In the genomic region with DNA sequence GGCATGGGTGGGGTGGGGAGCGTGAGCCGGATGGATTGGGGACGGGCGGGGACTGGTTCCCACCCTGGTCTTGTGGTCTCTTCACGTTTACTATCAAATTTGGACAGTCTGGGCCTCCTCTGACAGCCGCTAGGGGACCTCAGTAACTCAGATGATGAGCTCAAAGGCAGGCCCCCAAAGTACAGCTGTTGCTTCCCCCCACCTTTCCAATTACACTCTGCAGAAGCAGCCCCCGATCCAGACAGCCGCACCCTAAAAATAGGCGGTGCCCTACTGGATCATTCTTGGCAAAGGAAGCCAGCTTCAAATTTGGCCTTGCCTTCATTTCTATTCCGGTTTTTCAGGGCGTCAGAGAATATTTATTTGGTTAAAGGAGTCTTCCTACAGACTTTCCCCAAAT, we compare ENCODE assay signal across 8 cellular contexts. TPM values are rescaled to one million over a fixed set of nuclear protein-coding genes. Genes with fewer than 3 reads are reported as not detected.
DNase-seq lines count a peak whose midpoint lies in the region; ATAC-seq and TF ChIP-seq lines count a peak whose summit lies in the region.

No MANE protein-coding gene starts in this region.

- intact Hi-C loops in MCF 10A (cut with micrococcal nuclease): loop anchor here (5.0 to 10.0 kb wide), 4 partner anchors 194 to 886 kb away; no protein-coding TSS in a partner anchor
- intact Hi-C loops in breast epithelium (cut with DNase I; ENCODE audit: low total_unique reads): no loop called here
- intact Hi-C loops in activated CD4-positive, alpha-beta T cell treated with anti-CD3 and anti-CD28 coated beads, Interleukin-2, amount 10 ng/mL, durations not matched to agents 24 days and 14 days (cut with micrococcal nuclease): loop anchor here (5.0 to 10.0 kb wide), 2 partner anchors 316 to 349 kb away; a partner anchor contains a TSS
- intact Hi-C loops in sigmoid colon (cut with DNase I): loop anchor here (5.0 to 10.0 kb wide), 4 partner anchors 231 to 1606 kb away; a partner anchor contains a TSS

- peaks cover 26% of the 10 kb centered on the region for H3K36me3 Mint-ChIP-seq in MCF 10A (ENCODE audit: insufficient read depth, unreplicated experiment)
- peaks cover 11% of the 10 kb centered on the region for H3K36me3 Mint-ChIP-seq in activated CD4-positive, alpha-beta T cell treated with anti-CD3 and anti-CD28 coated beads, Interleukin-2, amount 10 ng/mL, durations not matched to agents 24 days and 14 days (ENCODE audit: low read depth)

- no peak for TF ChIP-seq EP300 in sigmoid colon (IDR thresholded peaks at IDR 0.05)

- H3K4me1 Mint-ChIP-seq in MCF 10A (ENCODE audit: insufficient read depth, unreplicated experiment): peaks cover 26% of the 10 kb centered on the region
- H3K4me1 Mint-ChIP-seq in activated CD4-positive, alpha-beta T cell treated with anti-CD3 and anti-CD28 coated beads, Interleukin-2, amount 10 ng/mL, durations not matched to agents 24 days and 14 days: peaks cover 32% of the 10 kb centered on the region

- H3K27ac ChIP-seq in breast epithelium (peak overlapping the region in 1 of 2 donors; percentile 40), sigmoid colon (peak overlapping the region; percentile 93 to 99 (median 98))

- CTCF ChIA-PET in MCF 10A (lab: Yijun Ruan, JAX): interaction anchor here (0.6 to 1.5 kb wide), 3 partner anchors 10 to 701 kb away, joined by 3 to 7 read pairs (median 4); no protein-coding TSS in a partner anchor

- POLR2A ChIA-PET in MCF 10A (lab: Yijun Ruan, JAX): interaction anchor here (0.6 to 2.0 kb wide), 6 partner anchors 95 to 754 kb away, joined by 3 to 8 read pairs (median 4); no protein-coding TSS in a partner anchor

- peak overlapping the region in 1 of 3 donors; percentile 99 for H3K4me3 ChIP-seq in breast epithelium
- no peak overlapping the region for H3K4me3 ChIP-seq in foreskin fibroblast (ENCODE audit: low read depth in 1 of 2, low read length in 2 of 2)
- peak overlapping the region in 1 of 4 donors; percentile 82 for H3K4me3 ChIP-seq in sigmoid colon

- no TSS peak for BruUV-seq in MCF 10A (replicated peaks; lab: Mats Ljungman, UMichigan)

- no peaks in the 10 kb centered on the region for H3K9me3 ChIP-seq in breast epithelium
- no peaks in the 10 kb centered on the region for H3K9me3 ChIP-seq in sigmoid colon

- peak overlapping the region; percentile 90 for H3K4me3 Mint-ChIP-seq in MCF 10A (ENCODE audit: unreplicated experiment)
- peak overlapping the region; percentile 91 for H3K4me3 Mint-ChIP-seq in activated CD4-positive, alpha-beta T cell treated with anti-CD3 and anti-CD28 coated beads, Interleukin-2, amount 10 ng/mL, durations not matched to agents 24 days and 14 days

- H3K27me3 Mint-ChIP-seq in MCF 10A (ENCODE audit: insufficient read depth, unreplicated experiment): no peaks in the 10 kb centered on the region
- no peaks in the 10 kb centered on the region for H3K27me3 Mint-ChIP-seq in activated CD4-positive, alpha-beta T cell treated with anti-CD3 and anti-CD28 coated beads, Interleukin-2, amount 10 ng/mL, durations not matched to agents 24 days and 14 days

- ATAC-seq in GM18517 (IDR thresholded peaks at IDR 0.05; ENCODE audit: unreplicated experiment) (no peak), HG02798 (IDR thresholded peaks at IDR 0.05; ENCODE audit: poor library complexity, unreplicated experiment) (no peak), HG02610 (IDR thresholded peaks at IDR 0.05; ENCODE audit: unreplicated experiment) (no peak)

- TF ChIP-seq POLR2A in breast epithelium (IDR thresholded peaks at IDR 0.05): no peak
- TF ChIP-seq POLR2A in sigmoid colon (IDR thresholded peaks at IDR 0.05): no peak

- DNase-seq in MCF 10A (ENCODE audit: unreplicated experiment) (no peak), breast epithelium (ENCODE audit: low spot score in 2 of 2) (no peak), foreskin fibroblast (peak in 1 of 2 donors; percentile 25), sigmoid colon (peak; percentile 82)
- DNase-seq in activated CD4-positive, alpha-beta T cell treated with anti-CD3 and anti-CD28 coated beads, Interleukin-2, amount 10 ng/mL, durations not matched to agents 24 days and 14 days: peak; percentile 72

- H3K4me1 ChIP-seq in breast epithelium: no peaks in the 10 kb centered on the region
- peaks cover 0 to 14% (median 8%) of the 10 kb centered on the region in 4 donors for H3K4me1 ChIP-seq in sigmoid colon

- H3K27me3 ChIP-seq in breast epithelium (no peaks in the 10 kb centered on the region), sigmoid colon (no peaks in the 10 kb centered on the region)

- WGBS in sigmoid colon, 2 donors: 14 to 48% methylated on average over 11 of the region's 11 CpGs

- H3K27ac Mint-ChIP-seq in MCF 10A (ENCODE audit: low read depth, unreplicated experiment): no peak overlapping the region
- no peak overlapping the region for H3K27ac Mint-ChIP-seq in activated CD4-positive, alpha-beta T cell treated with anti-CD3 and anti-CD28 coated beads, Interleukin-2, amount 10 ng/mL, durations not matched to agents 24 days and 14 days

- no peaks in the 10 kb centered on the region for H3K36me3 ChIP-seq in breast epithelium
- no peaks in the 10 kb centered on the region for H3K36me3 ChIP-seq in sigmoid colon

- TF ChIP-seq CTCF in MCF 10A (IDR thresholded peaks at IDR 0.05; ENCODE audit: unreplicated experiment) (no peak), breast epithelium (IDR thresholded peaks at IDR 0.05) (peak in 1 of 3 donors; percentile 33), foreskin fibroblast (IDR thresholded peaks at IDR 0.05; ENCODE audit: low read depth, low read length) (peak; percentile 12), sigmoid colon (IDR thresholded peaks at IDR 0.05) (peak in 1 of 4 experiments; percentile 11)

- H3K9me3 Mint-ChIP-seq in MCF 10A (ENCODE audit: unreplicated experiment): no peaks in the 10 kb centered on the region
- H3K9me3 Mint-ChIP-seq in activated CD4-positive, alpha-beta T cell treated with anti-CD3 and anti-CD28 coated beads, Interleukin-2, amount 10 ng/mL, durations not matched to agents 24 days and 14 days: no peaks in the 10 kb centered on the region

RNA-seq across cellular contexts. Expression of a gene that starts 1.9 kb away (rescaled TPM):
- total RNA-seq in MCF 10A (2022) (37.1 and 37.7 TPM in 2 replicates), breast epithelium (100 to 1,000 TPM in 1 of 3 donors, 10 to 100 TPM in 2; 54.1 to 163 (median 67.2) TPM), sigmoid colon (10 to 100 TPM; 30.9 to 36.8 (median 33.7) TPM)
- 38.1 and 39.6 TPM in 2 replicates for total RNA-seq in activated CD4-positive, alpha-beta T cell treated with anti-CD3 and anti-CD28 coated beads, Interleukin-2, amount 10 ng/mL, durations not matched to agents 24 days and 14 days
- 10 to 100 TPM in 2 of 3 donors, 1 to 10 TPM in 1; 9.0 to 14.7 (median 10.6) TPM for polyA plus RNA-seq in sigmoid colon

Comparison
In these comparisons a context has a peak if more than half of its experiments do, and no peak if none do; other contexts are left out.
1. DNase-seq: peak in activated CD4-positive, alpha-beta T cell treated with anti-CD3 and anti-CD28 coated beads, Interleukin-2, amount 10 ng/mL, durations not matched to agents 24 days and 14 days (single experiment) and sigmoid colon (single experiment); none in MCF 10A (single experiment) and breast epithelium (0 of 2).